1 cellular context compared by ENCODE assay signal in the genomic region with DNA sequence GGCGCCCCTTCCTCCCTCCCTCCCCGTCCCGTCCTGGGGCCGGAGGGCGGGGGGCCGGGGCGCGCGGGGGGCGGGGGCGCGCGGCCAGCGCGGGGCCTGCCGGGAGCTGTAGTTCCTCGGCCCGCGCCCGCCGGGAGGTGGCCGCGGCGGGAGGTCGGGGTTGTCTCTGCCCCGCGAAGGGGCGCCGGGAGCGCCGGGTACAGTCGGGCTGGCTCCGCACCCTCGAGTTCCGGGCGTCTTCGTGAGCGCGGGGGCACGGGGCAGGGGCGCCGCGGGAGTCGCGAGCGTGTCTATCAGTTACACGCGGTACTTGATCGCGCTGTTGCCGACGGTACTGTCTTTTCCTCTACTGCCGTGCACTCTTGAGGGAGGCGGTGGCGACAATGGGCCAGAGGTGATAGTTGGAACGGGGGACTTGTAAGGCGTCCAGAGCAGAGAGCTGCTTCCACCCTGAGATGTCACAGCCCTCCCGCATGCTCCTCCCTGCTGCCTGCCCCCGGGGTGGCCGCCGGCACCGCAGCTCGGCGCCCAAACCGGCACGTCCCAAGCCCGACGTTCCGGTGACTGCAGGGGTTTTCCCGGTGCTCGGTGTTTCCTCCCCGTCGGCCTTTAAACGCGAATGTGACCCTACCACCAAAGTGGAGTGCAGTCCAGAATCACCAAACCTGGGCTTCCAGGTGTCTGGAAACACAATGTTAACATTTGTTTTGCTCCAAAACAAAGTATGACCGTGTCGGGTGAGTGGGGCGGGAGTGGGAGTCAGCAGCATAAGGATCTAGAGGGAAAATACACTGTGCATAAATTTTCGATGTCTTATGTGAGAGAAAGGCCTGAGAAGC.
TF ChIP-seq lines count a peak whose summit lies in the region.

A gene (minus strand): TSS at position 48 of the 839 bp plus-strand sequence. CDS start 8,309 bp downstream, outside the sequence.

TF ChIP-seq in HepG2, 621 proteins besides CTCF, POLR2A, EP300 and RAD21 (continued from another document and continues in another):
- peak; percentile 42 for TF ChIP-seq HNRNPLL (IDR thresholded peaks at IDR 0.05; ENCODE audit: low read depth, low read length, poor library complexity, severe bottlenecking)
- no peak for TF ChIP-seq ZSCAN12 (CRISPR knock-in tag; IDR thresholded peaks at IDR 0.05)
- TF ChIP-seq, protein P1, sequence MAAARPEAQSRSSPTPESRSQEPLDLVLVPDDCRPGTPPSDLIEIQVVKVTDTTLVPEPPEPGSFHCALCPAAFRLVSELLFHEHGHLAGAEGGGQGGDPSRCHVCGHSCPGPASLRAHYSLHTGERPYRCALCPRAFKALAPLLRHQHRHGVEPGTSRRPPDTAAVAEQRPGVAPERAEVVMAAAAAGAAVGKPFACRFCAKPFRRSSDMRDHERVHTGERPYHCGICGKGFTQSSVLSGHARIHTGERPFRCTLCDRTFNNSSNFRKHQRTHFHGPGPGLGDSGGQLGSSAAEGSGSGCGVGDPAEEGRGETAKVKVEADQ (CRISPR knock-in tag; IDR thresholded peaks at IDR 0.05; ENCODE audit: borderline replicate concordance) = 0 out of 2 replicates have a peak, but pooled peaks have one; percentile 79
- TF ChIP-seq, protein P2, sequence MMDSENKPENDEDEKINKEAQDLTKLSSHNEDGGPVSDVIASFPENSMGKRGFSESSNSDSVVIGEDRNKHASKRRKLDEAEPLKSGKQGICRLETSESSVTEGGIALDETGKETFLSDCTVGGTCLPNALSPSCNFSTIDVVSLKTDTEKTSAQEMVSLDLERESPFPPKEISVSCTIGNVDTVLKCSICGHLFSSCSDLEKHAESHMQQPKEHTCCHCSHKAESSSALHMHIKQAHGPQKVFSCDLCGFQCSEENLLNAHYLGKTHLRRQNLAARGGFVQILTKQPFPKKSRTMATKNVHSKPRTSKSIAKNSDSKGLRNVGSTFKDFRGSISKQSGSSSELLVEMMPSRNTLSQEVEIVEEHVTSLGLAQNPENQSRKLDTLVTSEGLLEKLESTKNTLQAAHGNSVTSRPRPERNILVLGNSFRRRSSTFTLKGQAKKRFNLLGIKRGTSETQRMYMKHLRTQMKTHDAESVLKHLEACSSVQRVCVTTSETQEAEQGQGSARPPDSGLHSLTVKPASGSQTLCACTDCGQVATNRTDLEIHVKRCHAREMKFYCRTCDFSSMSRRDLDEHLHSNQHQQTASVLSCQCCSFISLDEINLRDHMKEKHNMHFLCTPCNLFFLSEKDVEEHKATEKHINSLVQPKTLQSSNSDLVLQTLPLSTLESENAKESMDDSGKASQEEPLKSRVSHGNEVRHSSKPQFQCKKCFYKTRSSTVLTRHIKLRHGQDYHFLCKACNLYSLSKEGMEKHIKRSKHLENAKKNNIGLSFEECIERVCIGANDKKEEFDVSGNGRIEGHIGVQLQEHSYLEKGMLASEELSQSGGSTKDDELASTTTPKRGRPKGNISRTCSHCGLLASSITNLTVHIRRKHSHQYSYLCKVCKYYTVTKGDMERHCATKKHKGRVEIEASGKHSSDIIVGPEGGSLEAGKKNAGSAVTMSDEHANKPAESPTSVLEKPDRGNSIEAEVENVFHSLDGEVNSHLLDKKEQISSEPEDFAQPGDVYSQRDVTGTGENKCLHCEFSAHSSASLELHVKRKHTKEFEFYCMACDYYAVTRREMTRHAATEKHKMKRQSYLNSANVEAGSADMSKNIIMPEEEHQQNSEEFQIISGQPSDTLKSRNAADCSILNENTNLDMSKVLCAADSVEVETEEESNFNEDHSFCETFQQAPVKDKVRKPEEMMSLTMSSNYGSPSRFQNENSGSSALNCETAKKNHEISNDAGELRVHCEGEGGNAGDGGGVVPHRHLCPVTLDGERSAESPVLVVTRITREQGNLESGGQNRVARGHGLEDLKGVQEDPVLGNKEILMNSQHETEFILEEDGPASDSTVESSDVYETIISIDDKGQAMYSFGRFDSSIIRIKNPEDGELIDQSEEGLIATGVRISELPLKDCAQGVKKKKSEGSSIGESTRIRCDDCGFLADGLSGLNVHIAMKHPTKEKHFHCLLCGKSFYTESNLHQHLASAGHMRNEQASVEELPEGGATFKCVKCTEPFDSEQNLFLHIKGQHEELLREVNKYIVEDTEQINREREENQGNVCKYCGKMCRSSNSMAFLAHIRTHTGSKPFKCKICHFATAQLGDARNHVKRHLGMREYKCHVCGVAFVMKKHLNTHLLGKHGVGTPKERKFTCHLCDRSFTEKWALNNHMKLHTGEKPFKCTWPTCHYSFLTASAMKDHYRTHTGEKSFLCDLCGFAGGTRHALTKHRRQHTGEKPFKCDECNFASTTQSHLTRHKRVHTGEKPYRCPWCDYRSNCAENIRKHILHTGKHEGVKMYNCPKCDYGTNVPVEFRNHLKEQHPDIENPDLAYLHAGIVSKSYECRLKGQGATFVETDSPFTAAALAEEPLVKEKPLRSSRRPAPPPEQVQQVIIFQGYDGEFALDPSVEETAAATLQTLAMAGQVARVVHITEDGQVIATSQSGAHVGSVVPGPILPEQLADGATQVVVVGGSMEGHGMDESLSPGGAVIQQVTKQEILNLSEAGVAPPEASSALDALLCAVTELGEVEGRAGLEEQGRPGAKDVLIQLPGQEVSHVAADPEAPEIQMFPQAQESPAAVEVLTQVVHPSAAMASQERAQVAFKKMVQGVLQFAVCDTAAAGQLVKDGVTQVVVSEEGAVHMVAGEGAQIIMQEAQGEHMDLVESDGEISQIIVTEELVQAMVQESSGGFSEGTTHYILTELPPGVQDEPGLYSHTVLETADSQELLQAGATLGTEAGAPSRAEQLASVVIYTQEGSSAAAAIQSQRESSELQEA (CRISPR knock-in tag; IDR thresholded peaks at IDR 0.05; ENCODE audit: not compliant biosample characterization) = peak; percentile 84
- TF ChIP-seq KLF13 (CRISPR knock-in tag; IDR thresholded peaks at IDR 0.05) = no peak
- no peak for TF ChIP-seq RAD51 (IDR thresholded peaks at IDR 0.05; ENCODE audit: borderline replicate concordance)
- 0 out of 2 replicates have a peak, but pooled peaks have one; percentile 42 for TF ChIP-seq ZNF589 (CRISPR knock-in tag; conservative IDR thresholded peaks at IDR 0.05)
- TF ChIP-seq NR2C2 (CRISPR knock-in tag; IDR thresholded peaks at IDR 0.05; ENCODE audit: borderline replicate concordance) = 0 out of 2 replicates have a peak, but pooled peaks have one; percentile 16
- TF ChIP-seq, protein P3, sequence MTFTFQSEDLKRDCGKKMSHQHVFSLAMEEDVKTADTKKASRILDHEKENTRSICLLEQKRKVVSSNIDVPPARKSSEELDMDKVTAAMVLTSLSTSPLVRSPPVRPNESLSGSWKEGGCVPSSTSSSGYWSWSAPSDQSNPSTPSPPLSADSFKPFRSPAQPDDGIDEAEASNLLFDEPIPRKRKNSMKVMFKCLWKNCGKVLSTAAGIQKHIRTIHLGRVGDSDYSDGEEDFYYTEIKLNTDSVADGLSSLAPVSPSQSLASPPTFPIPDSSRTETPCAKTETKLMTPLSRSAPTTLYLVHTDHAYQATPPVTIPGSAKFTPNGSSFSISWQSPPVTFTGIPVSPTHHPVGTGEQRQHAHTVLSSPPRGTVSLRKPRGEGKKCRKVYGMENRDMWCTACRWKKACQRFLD (CRISPR knock-in tag; IDR thresholded peaks at IDR 0.05; ENCODE audit: borderline replicate concordance) = no peak
- TF ChIP-seq ZFP90 (CRISPR knock-in tag; IDR thresholded peaks at IDR 0.05; ENCODE audit: borderline replicate concordance) = peak; percentile 73; the same call in 1 of the 2 replicates
- TF ChIP-seq ZNF550 (CRISPR knock-in tag; IDR thresholded peaks at IDR 0.05; ENCODE audit: borderline replicate concordance) = 0 out of 2 replicates have a peak, but pooled peaks have one; percentile 62
- 0 out of 2 replicates have a peak, but pooled peaks have one; percentile 30 for TF ChIP-seq ARHGAP35 (CRISPR knock-in tag; IDR thresholded peaks at IDR 0.05; ENCODE audit: borderline replicate concordance)
- TF ChIP-seq SOX6 (IDR thresholded peaks at IDR 0.05) = no peak
- peak; percentile 48 for TF ChIP-seq SOX6 (CRISPR knock-in tag; IDR thresholded peaks at IDR 0.05)
- no peak for TF ChIP-seq ZNF382 (CRISPR knock-in tag; IDR thresholded peaks at IDR 0.05; ENCODE audit: borderline replicate concordance)
- TF ChIP-seq, protein P4, sequence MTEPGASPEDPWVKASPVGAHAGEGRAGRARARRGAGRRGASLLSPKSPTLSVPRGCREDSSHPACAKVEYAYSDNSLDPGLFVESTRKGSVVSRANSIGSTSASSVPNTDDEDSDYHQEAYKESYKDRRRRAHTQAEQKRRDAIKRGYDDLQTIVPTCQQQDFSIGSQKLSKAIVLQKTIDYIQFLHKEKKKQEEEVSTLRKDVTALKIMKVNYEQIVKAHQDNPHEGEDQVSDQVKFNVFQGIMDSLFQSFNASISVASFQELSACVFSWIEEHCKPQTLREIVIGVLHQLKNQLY (CRISPR knock-in tag; IDR thresholded peaks at IDR 0.05) = no peak
- TF ChIP-seq ZFP36L1 (CRISPR knock-in tag; IDR thresholded peaks at IDR 0.05) = no peak
- no peak for TF ChIP-seq NR2F1 (CRISPR knock-in tag; IDR thresholded peaks at IDR 0.05)
- 0 out of 2 replicates have a peak, but pooled peaks have one; percentile 17 for TF ChIP-seq ZNF841 (CRISPR knock-in tag; IDR thresholded peaks at IDR 0.05; ENCODE audit: borderline replicate concordance)
- 0 out of 2 replicates have a peak, but pooled peaks have one; percentile 28 for TF ChIP-seq FOXJ3 (CRISPR knock-in tag; IDR thresholded peaks at IDR 0.05; ENCODE audit: borderline replicate concordance)
- 0 out of 2 replicates have a peak, but pooled peaks have one; percentile 6 for TF ChIP-seq GATAD2A (CRISPR knock-in tag; IDR thresholded peaks at IDR 0.05)
- peak; percentile 59 for TF ChIP-seq SAP130 (CRISPR knock-in tag; IDR thresholded peaks at IDR 0.05; ENCODE audit: low read depth)
- TF ChIP-seq ZNF251 (CRISPR knock-in tag; IDR thresholded peaks at IDR 0.05) = no peak
- TF ChIP-seq CCAR2 (optimal IDR thresholded peaks at IDR 0.05; ENCODE audit: low read depth, low read length) = no peak
- TF ChIP-seq, protein P5, sequence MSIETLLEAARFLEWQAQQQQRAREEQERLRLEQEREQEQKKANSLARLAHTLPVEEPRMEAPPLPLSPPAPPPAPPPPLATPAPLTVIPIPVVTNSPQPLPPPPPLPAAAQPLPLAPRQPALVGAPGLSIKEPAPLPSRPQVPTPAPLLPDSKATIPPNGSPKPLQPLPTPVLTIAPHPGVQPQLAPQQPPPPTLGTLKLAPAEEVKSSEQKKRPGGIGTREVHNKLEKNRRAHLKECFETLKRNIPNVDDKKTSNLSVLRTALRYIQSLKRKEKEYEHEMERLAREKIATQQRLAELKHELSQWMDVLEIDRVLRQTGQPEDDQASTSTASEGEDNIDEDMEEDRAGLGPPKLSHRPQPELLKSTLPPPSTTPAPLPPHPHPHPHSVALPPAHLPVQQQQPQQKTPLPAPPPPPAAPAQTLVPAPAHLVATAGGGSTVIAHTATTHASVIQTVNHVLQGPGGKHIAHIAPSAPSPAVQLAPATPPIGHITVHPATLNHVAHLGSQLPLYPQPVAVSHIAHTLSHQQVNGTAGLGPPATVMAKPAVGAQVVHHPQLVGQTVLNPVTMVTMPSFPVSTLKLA (IDR thresholded peaks at IDR 0.05) = no peak
- TF ChIP-seq ZC3H13 (CRISPR knock-in tag; IDR thresholded peaks at IDR 0.05) = peak; percentile 23; the same call in 1 of the 2 replicates
- TF ChIP-seq DNMT3B (CRISPR knock-in tag; conservative IDR thresholded peaks at IDR 0.05) = no peak
- peak; percentile 63; the same call in 1 of the 2 replicates for TF ChIP-seq SIN3A (IDR thresholded peaks at IDR 0.05; ENCODE audit: borderline replicate concordance, low read depth, low read length)
- TF ChIP-seq NCOA2 (CRISPR knock-in tag; IDR thresholded peaks at IDR 0.05) = no peak
- TF ChIP-seq GABPA (IDR thresholded peaks at IDR 0.05; ENCODE audit: low read depth, low read length) = 0 out of 2 replicates have a peak, but pooled peaks have one; percentile 29
- no peak for TF ChIP-seq GABPA (CRISPR knock-in tag; IDR thresholded peaks at IDR 0.05; ENCODE audit: low read depth)
- TF ChIP-seq ZSCAN20 (CRISPR knock-in tag; IDR thresholded peaks at IDR 0.05; ENCODE audit: borderline replicate concordance) = no peak
- 0 out of 2 replicates have a peak, but pooled peaks have one; percentile 33 for TF ChIP-seq GATAD1 (CRISPR knock-in tag; IDR thresholded peaks at IDR 0.05)
- no peak for TF ChIP-seq FOXK1 (CRISPR knock-in tag; IDR thresholded peaks at IDR 0.05; ENCODE audit: borderline replicate concordance, low read depth)
- peak; percentile 57; the same call in 1 of the 2 replicates for TF ChIP-seq ZNF713 (CRISPR knock-in tag; IDR thresholded peaks at IDR 0.05)
- no peak; the same call in 1 of the 2 replicates for TF ChIP-seq ISL2 (CRISPR knock-in tag; IDR thresholded peaks at IDR 0.05)
- TF ChIP-seq, protein P6, sequence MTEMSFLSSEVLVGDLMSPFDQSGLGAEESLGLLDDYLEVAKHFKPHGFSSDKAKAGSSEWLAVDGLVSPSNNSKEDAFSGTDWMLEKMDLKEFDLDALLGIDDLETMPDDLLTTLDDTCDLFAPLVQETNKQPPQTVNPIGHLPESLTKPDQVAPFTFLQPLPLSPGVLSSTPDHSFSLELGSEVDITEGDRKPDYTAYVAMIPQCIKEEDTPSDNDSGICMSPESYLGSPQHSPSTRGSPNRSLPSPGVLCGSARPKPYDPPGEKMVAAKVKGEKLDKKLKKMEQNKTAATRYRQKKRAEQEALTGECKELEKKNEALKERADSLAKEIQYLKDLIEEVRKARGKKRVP (CRISPR knock-in tag; IDR thresholded peaks at IDR 0.05) = no peak
- TF ChIP-seq ZNF329 (CRISPR knock-in tag; IDR thresholded peaks at IDR 0.05; ENCODE audit: low read depth) = no peak
- no peak for TF ChIP-seq PCBP2 (optimal IDR thresholded peaks at IDR 0.05; ENCODE audit: low read depth, low read length, poor library complexity, severe bottlenecking)
- no peak for TF ChIP-seq ZNF253 (CRISPR knock-in tag; IDR thresholded peaks at IDR 0.05; ENCODE audit: borderline replicate concordance)
- TF ChIP-seq, protein P7, sequence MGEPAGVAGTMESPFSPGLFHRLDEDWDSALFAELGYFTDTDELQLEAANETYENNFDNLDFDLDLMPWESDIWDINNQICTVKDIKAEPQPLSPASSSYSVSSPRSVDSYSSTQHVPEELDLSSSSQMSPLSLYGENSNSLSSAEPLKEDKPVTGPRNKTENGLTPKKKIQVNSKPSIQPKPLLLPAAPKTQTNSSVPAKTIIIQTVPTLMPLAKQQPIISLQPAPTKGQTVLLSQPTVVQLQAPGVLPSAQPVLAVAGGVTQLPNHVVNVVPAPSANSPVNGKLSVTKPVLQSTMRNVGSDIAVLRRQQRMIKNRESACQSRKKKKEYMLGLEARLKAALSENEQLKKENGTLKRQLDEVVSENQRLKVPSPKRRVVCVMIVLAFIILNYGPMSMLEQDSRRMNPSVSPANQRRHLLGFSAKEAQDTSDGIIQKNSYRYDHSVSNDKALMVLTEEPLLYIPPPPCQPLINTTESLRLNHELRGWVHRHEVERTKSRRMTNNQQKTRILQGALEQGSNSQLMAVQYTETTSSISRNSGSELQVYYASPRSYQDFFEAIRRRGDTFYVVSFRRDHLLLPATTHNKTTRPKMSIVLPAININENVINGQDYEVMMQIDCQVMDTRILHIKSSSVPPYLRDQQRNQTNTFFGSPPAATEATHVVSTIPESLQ (CRISPR knock-in tag; conservative IDR thresholded peaks at IDR 0.05) = no peak
- no peak for TF ChIP-seq ZNF552 (CRISPR knock-in tag; IDR thresholded peaks at IDR 0.05; ENCODE audit: borderline replicate concordance)
- TF ChIP-seq, protein P8, sequence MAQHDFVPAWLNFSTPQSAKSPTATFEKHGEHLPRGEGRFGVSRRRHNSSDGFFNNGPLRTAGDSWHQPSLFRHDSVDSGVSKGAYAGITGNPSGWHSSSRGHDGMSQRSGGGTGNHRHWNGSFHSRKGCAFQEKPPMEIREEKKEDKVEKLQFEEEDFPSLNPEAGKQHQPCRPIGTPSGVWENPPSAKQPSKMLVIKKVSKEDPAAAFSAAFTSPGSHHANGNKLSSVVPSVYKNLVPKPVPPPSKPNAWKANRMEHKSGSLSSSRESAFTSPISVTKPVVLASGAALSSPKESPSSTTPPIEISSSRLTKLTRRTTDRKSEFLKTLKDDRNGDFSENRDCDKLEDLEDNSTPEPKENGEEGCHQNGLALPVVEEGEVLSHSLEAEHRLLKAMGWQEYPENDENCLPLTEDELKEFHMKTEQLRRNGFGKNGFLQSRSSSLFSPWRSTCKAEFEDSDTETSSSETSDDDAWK (CRISPR knock-in tag; IDR thresholded peaks at IDR 0.05) = no peak
- TF ChIP-seq RFXANK (CRISPR knock-in tag; IDR thresholded peaks at IDR 0.05) = no peak
